Comparison of ENCODE assay signal across 7 cellular contexts in genomic region chr11:13343931-13344717, GRCh38.
DNase-seq lines count a peak whose midpoint lies in the region; ATAC-seq and TF ChIP-seq lines count a peak whose summit lies in the region.

No MANE protein-coding gene starts in this region.

- H3K36me3 Mint-ChIP-seq in chondrocyte (ENCODE audit: low read depth): no peaks in the 10 kb centered on the region

- H3K4me3 Mint-ChIP-seq in chondrocyte (ENCODE audit: unreplicated experiment): no peak overlapping the region

- DNase-seq in GM13977 (ENCODE audit: low spot score): peak; percentile 64
- peak; percentile 52 for DNase-seq in NCI-H226
- peak; percentile 58 to 65 for DNase-seq in activated CD4-positive, alpha-beta T cell treated with anti-CD3 and anti-CD28 coated beads for 24 hours (ENCODE audit: low read depth in 2 of 2)
- no peak for DNase-seq in chondrocyte (ENCODE audit: low spot score)
- DNase-seq in stimulated activated CD4-positive, alpha-beta T cell treated with anti-CD3 and anti-CD28 coated beads, TNF-alpha, amount 100 ng/mL, for 48 hours (ENCODE audit: low read depth in 3 of 3): peak; percentile 40 to 65 (median 59)

- no peaks in the 10 kb centered on the region for H3K27me3 Mint-ChIP-seq in chondrocyte (ENCODE audit: low read depth)

- H3K27ac ChIP-seq in liver (ENCODE audit: low read depth in 1 of 2, low read length in 2 of 2): no peak overlapping the region

- H3K4me1 Mint-ChIP-seq in chondrocyte (ENCODE audit: low read depth): peaks cover 25% of the 10 kb centered on the region

- TF ChIP-seq CTCF in GM13977 (IDR thresholded peaks at IDR 0.05; ENCODE audit: extremely low read depth, insufficient read depth, missing control alignments) (peak; percentile 79), chondrocyte (IDR thresholded peaks at IDR 0.05) (peak; percentile 92), liver (IDR thresholded peaks at IDR 0.05; ENCODE audit: low read depth, low read length, missing input control) (peak; percentile 77)

- no peaks in the 10 kb centered on the region for H3K9me3 Mint-ChIP-seq in chondrocyte (ENCODE audit: low read depth)

- H3K4me1 ChIP-seq in liver (ENCODE audit: control insufficient read depth in 4 of 4, insufficient read depth in 4 of 4, low read length in 3 of 4): peaks cover 19 to 47% (median 32%) of the 10 kb centered on the region in 4 donors

- no peak overlapping the region for H3K27ac Mint-ChIP-seq in chondrocyte (ENCODE audit: unreplicated experiment)

- peak; percentile 53 for ATAC-seq in HG02981 (IDR thresholded peaks at IDR 0.05; ENCODE audit: unreplicated experiment)

- in situ Hi-C loops in GM13977 (cut with MboI; ENCODE audit: low pct_unique_long_range_greater_than_20kb, low sequenced_read_pairs, unreplicated experiment): loop anchor here (25.0 kb wide), 2 partner anchors 107 to 382 kb away; no protein-coding TSS in a partner anchor

- no peak overlapping the region for H3K4me3 ChIP-seq in liver (ENCODE audit: low read depth in 1 of 3, low read length in 3 of 3)

- 69% methylated on average over 10 of the region's 10 CpGs for WGBS in liver

- TF ChIP-seq RAD21 in liver (IDR thresholded peaks at IDR 0.05): peak; percentile 92 to 98

- H3K36me3 ChIP-seq in liver (ENCODE audit: control insufficient read depth in 4 of 4, insufficient read depth in 3 of 4, low read depth in 1 of 4, low read length in 3 of 4): no peaks in the 10 kb centered on the region

- H3K9me3 ChIP-seq in liver (ENCODE audit: control insufficient read depth in 4 of 4, low read length in 3 of 4): no peaks in the 10 kb centered on the region

- no peak overlapping the region for H3K9ac ChIP-seq in liver (ENCODE audit: low read depth in 1 of 2, low read length in 2 of 2)

- no peaks in the 10 kb centered on the region for H3K27me3 ChIP-seq in liver (ENCODE audit: control insufficient read depth in 4 of 4, insufficient read depth in 4 of 4, low read length in 3 of 4)

TF ChIP-seq in liver, 16 proteins besides CTCF, POLR2A, EP300 and RAD21:
- TF ChIP-seq HNF4A (conservative IDR thresholded peaks at IDR 0.05) (no peak), JUND (IDR thresholded peaks at IDR 0.05) (no peak), ZBTB33 (IDR thresholded peaks at IDR 0.05) (no peak), ATF3 (IDR thresholded peaks at IDR 0.05) (no peak), HNF4G (IDR thresholded peaks at IDR 0.05) (no peak)
